Comparison of ENCODE assay signal across 9 cellular contexts in the genomic region with DNA sequence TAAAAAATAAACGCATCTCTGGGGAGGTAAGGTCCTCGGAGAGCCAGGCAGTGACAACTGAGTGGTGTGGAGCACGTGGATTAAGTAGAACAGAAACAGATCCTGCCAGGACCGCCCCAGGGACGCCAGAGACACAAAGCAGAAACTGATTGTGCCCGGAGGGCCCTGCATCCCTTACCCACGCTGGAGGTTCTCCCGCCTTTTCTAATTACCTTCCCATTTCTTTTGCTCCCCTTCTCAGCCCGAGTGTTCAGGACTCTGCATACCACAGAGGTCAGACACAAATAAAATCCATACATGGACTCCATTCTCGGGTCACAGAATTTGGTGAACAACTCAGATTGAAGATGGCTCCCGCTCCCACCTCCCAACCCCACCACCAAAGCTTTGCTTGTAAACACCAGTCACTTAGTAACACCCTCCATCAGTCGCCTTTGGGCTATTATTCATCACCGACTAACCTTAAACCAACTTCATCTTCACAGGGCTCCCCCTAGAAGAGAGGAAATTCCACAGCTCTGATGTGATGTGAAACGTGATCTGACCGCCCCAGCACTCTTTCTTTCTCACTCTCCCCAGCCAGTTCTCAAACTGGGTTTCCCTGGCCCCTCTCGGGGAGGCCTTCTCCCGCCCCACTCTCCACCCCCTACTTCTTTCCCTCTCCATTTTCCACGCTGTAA. TPM values are rescaled to one million over a fixed set of nuclear protein-coding genes. Genes with fewer than 3 reads are reported as not detected.
DNase-seq lines count a peak whose midpoint lies in the region; ATAC-seq, FAIRE-seq and TF ChIP-seq lines count a peak whose summit lies in the region.
"Had no signal": no experiment of that assay in that cellular context is flagged by ENCODE, and none has a peak within 500 bp of the region (broad histone marks: within the 10 kb centered on the region; RNA-seq: fewer than 3 reads in every experiment).

No MANE protein-coding gene starts in this region.

- no peaks in the 10 kb centered on the region for H3K36me3 Mint-ChIP-seq in CD8-positive, alpha-beta memory T cell
- H3K36me3 Mint-ChIP-seq in activated naive CD8-positive, alpha-beta T cell treated with anti-CD3 and anti-CD28 coated beads, Interleukin-2, amount 50 U/mL, for 24 hours (ENCODE audit: low read depth) = no peaks in the 10 kb centered on the region

- POLR2A ChIA-PET in CD8-positive, alpha-beta memory T cell (lab: Charles Lee) = interaction anchor here (1.2 kb wide), 1 partner anchor 35 kb away, joined by 4 read pairs; no protein-coding TSS in a partner anchor

- H3K27ac Mint-ChIP-seq in CD8-positive, alpha-beta memory T cell = peak overlapping the region; percentile 85 to 98 (median 92)
- peak overlapping the region; percentile 83 for H3K27ac Mint-ChIP-seq in activated naive CD8-positive, alpha-beta T cell treated with anti-CD3 and anti-CD28 coated beads, Interleukin-2, amount 50 U/mL, for 24 hours

- no peak overlapping the region for H3K4me3 ChIP-seq in CD8-positive, alpha-beta memory T cell (ENCODE audit: low read length)

- H3K27me3 ChIP-seq in CD8-positive, alpha-beta memory T cell (ENCODE audit: insufficient read depth, low read length, poor library complexity, severe bottlenecking) = no peaks in the 10 kb centered on the region

- no peak for TF ChIP-seq RAD21 in Ishikawa (IDR thresholded peaks at IDR 0.05; ENCODE audit: low read depth)

- CTCF ChIA-PET in CD8-positive, alpha-beta memory T cell (lab: Charles Lee) = interaction anchor here (0.6 to 1.4 kb wide), 4 partner anchors 8 to 264 kb away, joined by 3 to 4 read pairs (median 3); no protein-coding TSS in a partner anchor

- H3K27me3 Mint-ChIP-seq in CD8-positive, alpha-beta memory T cell = no peaks in the 10 kb centered on the region
- H3K27me3 Mint-ChIP-seq in activated naive CD8-positive, alpha-beta T cell treated with anti-CD3 and anti-CD28 coated beads, Interleukin-2, amount 50 U/mL, for 24 hours = no peaks in the 10 kb centered on the region

- H3K4me3 Mint-ChIP-seq in CD8-positive, alpha-beta memory T cell = peak overlapping the region; percentile 8 to 70 (median 68)
- H3K4me3 Mint-ChIP-seq in activated naive CD8-positive, alpha-beta T cell treated with anti-CD3 and anti-CD28 coated beads, Interleukin-2, amount 50 U/mL, for 24 hours = peak overlapping the region; percentile 30

- no peaks in the 10 kb centered on the region for H3K9me3 ChIP-seq in CD8-positive, alpha-beta memory T cell (ENCODE audit: low read length)

- intact Hi-C loops in posterior vena cava (cut with DNase I) = no loop called here

- H3K27ac ChIP-seq in CD8-positive, alpha-beta memory T cell (ENCODE audit: low read depth, low read length) = peak overlapping the region; percentile 43
- H3K27ac ChIP-seq: HL-60 had no signal

- FAIRE-seq in D721Med (lab: Jason Lieb, UNC) = no peak

- no peaks in the 10 kb centered on the region for H3K36me3 ChIP-seq in CD8-positive, alpha-beta memory T cell (ENCODE audit: insufficient read depth, low read length)

- peak; percentile 59; the same call in 1 of the 2 replicates for TF ChIP-seq EP300 in Ishikawa (IDR thresholded peaks at IDR 0.05; ENCODE audit: borderline replicate concordance)

- TF ChIP-seq CTCF in D721Med (IDR thresholded peaks at IDR 0.05; ENCODE audit: insufficient read depth, missing control alignments) = no peak

- peak; percentile 97 for ATAC-seq in activated naive CD8-positive, alpha-beta T cell treated with anti-CD3 and anti-CD28 coated beads, Interleukin-2, amount 50 U/mL, for 24 hours

- DNase-seq in CD8-positive, alpha-beta memory T cell = peak in 4 of 5 donors; percentile 8 to 51 (median 21)
- DNase-seq in activated naive CD8-positive, alpha-beta T cell treated with anti-CD3 and anti-CD28 coated beads, Interleukin-2, amount 50 U/mL, for 24 hours = peak; percentile 49
- DNase-seq in hepatic stellate cell (ENCODE audit: low spot score) (peak; percentile 93), smooth muscle cell of the brain vasculature (ENCODE audit: low read depth, low spot score) (peak; percentile 88), posterior vena cava (ENCODE audit: low spot score) (no peak), SIG-M5 treated with dmso at 0.1 percent for 504 hours (lab: John Stamatoyannopoulos, UW; ENCODE audit: unreplicated experiment) (no peak), D721Med (ENCODE audit: insufficient read length, low spot score) (no peak)

- H3K4me1 Mint-ChIP-seq in CD8-positive, alpha-beta memory T cell = peaks cover 46 to 50% (median 47%) of the 10 kb centered on the region in 3 donors
- H3K4me1 Mint-ChIP-seq in activated naive CD8-positive, alpha-beta T cell treated with anti-CD3 and anti-CD28 coated beads, Interleukin-2, amount 50 U/mL, for 24 hours = peaks cover 41% of the 10 kb centered on the region

- no peaks in the 10 kb centered on the region for H3K9me3 Mint-ChIP-seq in CD8-positive, alpha-beta memory T cell
- H3K9me3 Mint-ChIP-seq in activated naive CD8-positive, alpha-beta T cell treated with anti-CD3 and anti-CD28 coated beads, Interleukin-2, amount 50 U/mL, for 24 hours = no peaks in the 10 kb centered on the region

- peaks cover 21% of the 10 kb centered on the region for H3K4me1 ChIP-seq in CD8-positive, alpha-beta memory T cell (ENCODE audit: insufficient read depth, low read length)

TF ChIP-seq in Ishikawa, 13 proteins besides CTCF, POLR2A, EP300 and RAD21:
- TF ChIP-seq, protein P1, sequence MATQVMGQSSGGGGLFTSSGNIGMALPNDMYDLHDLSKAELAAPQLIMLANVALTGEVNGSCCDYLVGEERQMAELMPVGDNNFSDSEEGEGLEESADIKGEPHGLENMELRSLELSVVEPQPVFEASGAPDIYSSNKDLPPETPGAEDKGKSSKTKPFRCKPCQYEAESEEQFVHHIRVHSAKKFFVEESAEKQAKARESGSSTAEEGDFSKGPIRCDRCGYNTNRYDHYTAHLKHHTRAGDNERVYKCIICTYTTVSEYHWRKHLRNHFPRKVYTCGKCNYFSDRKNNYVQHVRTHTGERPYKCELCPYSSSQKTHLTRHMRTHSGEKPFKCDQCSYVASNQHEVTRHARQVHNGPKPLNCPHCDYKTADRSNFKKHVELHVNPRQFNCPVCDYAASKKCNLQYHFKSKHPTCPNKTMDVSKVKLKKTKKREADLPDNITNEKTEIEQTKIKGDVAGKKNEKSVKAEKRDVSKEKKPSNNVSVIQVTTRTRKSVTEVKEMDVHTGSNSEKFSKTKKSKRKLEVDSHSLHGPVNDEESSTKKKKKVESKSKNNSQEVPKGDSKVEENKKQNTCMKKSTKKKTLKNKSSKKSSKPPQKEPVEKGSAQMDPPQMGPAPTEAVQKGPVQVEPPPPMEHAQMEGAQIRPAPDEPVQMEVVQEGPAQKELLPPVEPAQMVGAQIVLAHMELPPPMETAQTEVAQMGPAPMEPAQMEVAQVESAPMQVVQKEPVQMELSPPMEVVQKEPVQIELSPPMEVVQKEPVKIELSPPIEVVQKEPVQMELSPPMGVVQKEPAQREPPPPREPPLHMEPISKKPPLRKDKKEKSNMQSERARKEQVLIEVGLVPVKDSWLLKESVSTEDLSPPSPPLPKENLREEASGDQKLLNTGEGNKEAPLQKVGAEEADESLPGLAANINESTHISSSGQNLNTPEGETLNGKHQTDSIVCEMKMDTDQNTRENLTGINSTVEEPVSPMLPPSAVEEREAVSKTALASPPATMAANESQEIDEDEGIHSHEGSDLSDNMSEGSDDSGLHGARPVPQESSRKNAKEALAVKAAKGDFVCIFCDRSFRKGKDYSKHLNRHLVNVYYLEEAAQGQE (IDR thresholded peaks at IDR 0.05; ENCODE audit: low read depth) = no peak
- peak; percentile 81 for TF ChIP-seq TEAD4 (IDR thresholded peaks at IDR 0.05)
- TF ChIP-seq ZBTB7A (IDR thresholded peaks at IDR 0.05; ENCODE audit: low read depth) = peak; percentile 94; the same call in 1 of the 2 replicates
- TF ChIP-seq EGR1 (IDR thresholded peaks at IDR 0.05) = no peak
- TF ChIP-seq CEBPB (IDR thresholded peaks at IDR 0.05) = no peak
- TF ChIP-seq, protein P2, sequence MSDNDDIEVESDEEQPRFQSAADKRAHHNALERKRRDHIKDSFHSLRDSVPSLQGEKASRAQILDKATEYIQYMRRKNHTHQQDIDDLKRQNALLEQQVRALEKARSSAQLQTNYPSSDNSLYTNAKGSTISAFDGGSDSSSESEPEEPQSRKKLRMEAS (IDR thresholded peaks at IDR 0.05) = peak; percentile 55
- TF ChIP-seq, protein P3, sequence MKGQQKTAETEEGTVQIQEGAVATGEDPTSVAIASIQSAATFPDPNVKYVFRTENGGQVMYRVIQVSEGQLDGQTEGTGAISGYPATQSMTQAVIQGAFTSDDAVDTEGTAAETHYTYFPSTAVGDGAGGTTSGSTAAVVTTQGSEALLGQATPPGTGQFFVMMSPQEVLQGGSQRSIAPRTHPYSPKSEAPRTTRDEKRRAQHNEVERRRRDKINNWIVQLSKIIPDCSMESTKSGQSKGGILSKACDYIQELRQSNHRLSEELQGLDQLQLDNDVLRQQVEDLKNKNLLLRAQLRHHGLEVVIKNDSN (IDR thresholded peaks at IDR 0.05) = 0 out of 2 replicates have a peak, but pooled peaks have one; percentile 24
- TF ChIP-seq TAF1 (IDR thresholded peaks at IDR 0.05; ENCODE audit: low read depth) = no peak
- TF ChIP-seq NFIC (IDR thresholded peaks at IDR 0.05) = peak; percentile 46
- no peak for TF ChIP-seq CREB1 (IDR thresholded peaks at IDR 0.05; ENCODE audit: low read depth)
- no peak for TF ChIP-seq YY1 (IDR thresholded peaks at IDR 0.05; ENCODE audit: low read depth)
- peak; percentile 63 for TF ChIP-seq TCF12 (IDR thresholded peaks at IDR 0.05; ENCODE audit: low read depth)
- peak; percentile 52; the same call in 1 of the 2 replicates for TF ChIP-seq FOXM1 (IDR thresholded peaks at IDR 0.05; ENCODE audit: borderline replicate concordance, low read depth)

RNA-seq across cellular contexts. Expression of a gene that starts 32.6 kb away (rescaled TPM):
- total RNA-seq in CD8-positive, alpha-beta memory T cell = 10 to 100 TPM; 93.7 to 99.1 TPM
- 253 TPM for polyA plus RNA-seq in CD8-positive, alpha-beta memory T cell
- total RNA-seq in posterior vena cava = 10 to 100 TPM; 32.3 to 34.3 TPM

Comparison
In these comparisons a context has a peak if more than half of its experiments do, and no peak if none do; other contexts are left out.
1. DNase-seq: peak in CD8-positive, alpha-beta memory T cell (4 of 5), activated naive CD8-positive, alpha-beta T cell treated with anti-CD3 and anti-CD28 coated beads, Interleukin-2, amount 50 U/mL, for 24 hours (single experiment), hepatic stellate cell (single experiment) and smooth muscle cell of the brain vasculature (single experiment); none in posterior vena cava (single experiment), SIG-M5 treated with dmso at 0.1 percent for 504 hours (single experiment) and D721Med (single experiment).